Comparison of ENCODE assay signal across 2 cellular contexts in genomic region chr10:93993414-93993781, GRCh38.
TF ChIP-seq lines count a peak whose summit lies in the region.

No MANE protein-coding gene starts in this region.

TF ChIP-seq in K562, 482 proteins besides CTCF, POLR2A, EP300 and RAD21:
- no peak for TF ChIP-seq ZNF449 (CRISPR knock-in tag; IDR thresholded peaks at IDR 0.05)
- TF ChIP-seq BRF1 (IDR thresholded peaks at IDR 0.05; ENCODE audit: borderline replicate concordance, extremely low read depth, insufficient read length), result no peak
- no peak for TF ChIP-seq CTBP1 (IDR thresholded peaks at IDR 0.05; ENCODE audit: borderline replicate concordance)
- TF ChIP-seq ZC3H11A (IDR thresholded peaks at IDR 0.05; ENCODE audit: low read depth, low read length), result no peak
- no peak for TF ChIP-seq NR2F6 (CRISPR knock-in tag; IDR thresholded peaks at IDR 0.05)
- no peak for TF ChIP-seq KLF6 (CRISPR knock-in tag; IDR thresholded peaks at IDR 0.05; ENCODE audit: borderline replicate concordance)

TF ChIP-seq in liver, 16 proteins besides CTCF, POLR2A, EP300 and RAD21 (continued from another document):
- TF ChIP-seq REST (IDR thresholded peaks at IDR 0.05) (no peak), YY1 (IDR thresholded peaks at IDR 0.05) (no peak), FOXA1 (IDR thresholded peaks at IDR 0.05) (no peak), NR2F2 (IDR thresholded peaks at IDR 0.05) (no peak), EGR1 (IDR thresholded peaks at IDR 0.05; ENCODE audit: low read depth in 2 of 2) (no peak), FOXA2 (IDR thresholded peaks at IDR 0.05) (no peak), SP1 (IDR thresholded peaks at IDR 0.05) (no peak), ATF3 (IDR thresholded peaks at IDR 0.05) (no peak), MAX (IDR thresholded peaks at IDR 0.05) (no peak)
